ENCODE assay signal across 12 cellular contexts in the genomic region with DNA sequence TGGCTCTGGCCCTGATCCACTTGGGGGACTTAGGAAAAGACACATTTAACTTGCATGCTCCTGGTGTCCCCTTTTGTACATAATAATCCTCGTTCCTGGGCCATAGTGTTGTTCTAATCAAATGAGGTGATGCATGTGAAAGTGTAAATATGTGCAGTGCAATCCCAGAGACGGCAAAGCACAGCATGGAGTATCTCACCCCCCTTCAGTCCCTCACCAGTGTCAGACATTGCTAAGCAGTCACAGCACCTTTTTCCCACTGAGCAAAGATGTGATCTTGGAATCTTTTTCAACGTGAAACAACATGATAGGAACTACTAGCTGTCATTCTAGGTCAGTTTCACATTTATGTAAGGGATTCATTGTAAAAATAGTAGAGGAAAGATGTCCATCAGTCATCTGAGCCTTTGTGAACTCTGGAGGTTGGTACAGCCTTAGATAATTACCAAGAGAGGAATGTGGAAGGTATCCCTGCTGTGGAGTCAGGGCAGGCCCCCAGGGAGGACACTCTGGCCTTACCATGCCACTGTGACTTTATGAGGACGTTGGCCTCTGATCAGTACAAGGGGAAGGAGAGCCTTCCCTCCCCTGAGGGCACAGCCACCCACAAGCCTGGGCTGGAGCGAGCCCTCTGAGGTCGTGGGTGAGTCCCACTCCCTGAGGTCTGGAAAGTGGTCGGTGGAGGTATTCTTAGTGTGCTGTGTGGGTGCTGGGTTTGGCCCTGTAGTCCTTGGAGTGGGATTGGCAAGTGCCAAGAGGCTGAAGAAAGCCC.
DNase-seq lines count a peak whose midpoint lies in the region; ATAC-seq and TF ChIP-seq lines count a peak whose summit lies in the region.
"Had no signal": no experiment of that assay in that cellular context is flagged by ENCODE, and none has a peak within 500 bp of the region (broad histone marks: within the 10 kb centered on the region; RNA-seq: fewer than 3 reads in every experiment).

No MANE protein-coding gene starts in this region.

- peaks cover 21% of the 10 kb centered on the region for H3K4me1 Mint-ChIP-seq in central memory CD8-positive, alpha-beta T cell
- peaks cover 69% of the 10 kb centered on the region for H3K4me1 Mint-ChIP-seq in nephron progenitor cell
- peaks cover 41% of the 10 kb centered on the region for H3K4me1 Mint-ChIP-seq in type B pancreatic cell (ENCODE audit: unreplicated experiment)

- no peaks in the 10 kb centered on the region for H3K27me3 Mint-ChIP-seq in central memory CD8-positive, alpha-beta T cell
- H3K27me3 Mint-ChIP-seq in nephron progenitor cell (ENCODE audit: low read depth, poor library complexity) (peaks cover 7% of the 10 kb centered on the region), type B pancreatic cell (no peaks in the 10 kb centered on the region)

- no peak overlapping the region for H3K4me3 Mint-ChIP-seq in central memory CD8-positive, alpha-beta T cell
- H3K4me3 Mint-ChIP-seq in nephron progenitor cell (peak overlapping the region; percentile 16), type B pancreatic cell (peak overlapping the region; percentile 47)

- H3K9me3 Mint-ChIP-seq in activated naive CD4-positive, alpha-beta T cell treated with anti-CD3 and anti-CD28 coated beads, Interleukin-2, amount 50 U/mL, for 72 hours = no peaks in the 10 kb centered on the region
- no peaks in the 10 kb centered on the region for H3K9me3 Mint-ChIP-seq in central memory CD8-positive, alpha-beta T cell
- no peaks in the 10 kb centered on the region for H3K9me3 Mint-ChIP-seq in nephron progenitor cell
- H3K9me3 Mint-ChIP-seq in type B pancreatic cell = no peaks in the 10 kb centered on the region

- ATAC-seq in activated naive CD4-positive, alpha-beta T cell treated with anti-CD3 and anti-CD28 coated beads, Interleukin-2, amount 50 U/mL, for 72 hours = no peak
- ATAC-seq in central memory CD8-positive, alpha-beta T cell (replicated peaks; ENCODE audit: extremely low read depth, poor library complexity, severe bottlenecking) = no peak
- no peak for ATAC-seq in GM21717 (IDR thresholded peaks at IDR 0.05; ENCODE audit: unreplicated experiment)
- ATAC-seq in HG03457 (IDR thresholded peaks at IDR 0.05; ENCODE audit: unreplicated experiment) = no peak
- ATAC-seq: A549 had no signal

- peaks cover 0 to 5% of the 10 kb centered on the region in 2 donors for H3K36me3 Mint-ChIP-seq in activated naive CD4-positive, alpha-beta T cell treated with anti-CD3 and anti-CD28 coated beads, Interleukin-2, amount 50 U/mL, for 72 hours
- H3K36me3 Mint-ChIP-seq in central memory CD8-positive, alpha-beta T cell (ENCODE audit: insufficient read depth) = peaks cover 13% of the 10 kb centered on the region
- H3K36me3 Mint-ChIP-seq in nephron progenitor cell (ENCODE audit: low read depth) (peaks cover 6% of the 10 kb centered on the region), type B pancreatic cell (peaks cover 7% of the 10 kb centered on the region)

- peak overlapping the region; percentile 58 to 73 for H3K27ac Mint-ChIP-seq in activated naive CD4-positive, alpha-beta T cell treated with anti-CD3 and anti-CD28 coated beads, Interleukin-2, amount 50 U/mL, for 72 hours
- H3K27ac Mint-ChIP-seq in central memory CD8-positive, alpha-beta T cell (ENCODE audit: low read depth) = peak overlapping the region; percentile 46
- H3K27ac Mint-ChIP-seq in nephron progenitor cell = peak overlapping the region; percentile 85
- H3K27ac Mint-ChIP-seq in type B pancreatic cell = peak overlapping the region; percentile 48

- DNase-seq in activated naive CD4-positive, alpha-beta T cell treated with anti-CD3 and anti-CD28 coated beads, Interleukin-2, amount 50 U/mL, for 72 hours (ENCODE audit: low spot score in 2 of 2) = no peak
- no peak for DNase-seq in activated naive CD4-positive, alpha-beta T cell (lab: John Stamatoyannopoulos, UW)
- DNase-seq in central memory CD8-positive, alpha-beta T cell (ENCODE audit: low spot score in 2 of 2) = no peak
- no peak for DNase-seq in nephron progenitor cell
- no peak for DNase-seq in type B pancreatic cell (ENCODE audit: extremely low spot score, unreplicated experiment)
- no peak for DNase-seq in activated CD4-positive, CD25-positive, alpha-beta regulatory T cell treated with anti-CD3 and anti-CD28 coated beads, Interleukin-2, amount 50 U/mL, for 72 hours
- DNase-seq: DMS79 treated with DMSO at 0.1 percent for 48 hours, H7, NCI-H1048 had no signal

- TF ChIP-seq CTCF in nephron progenitor cell (IDR thresholded peaks at IDR 0.05) (no peak), type B pancreatic cell (conservative IDR thresholded peaks at IDR 0.05) (no peak)
